18 cellular contexts compared by ENCODE assay signal in genomic region chr7:31785081-31785480, GRCh38.
A peak's percentile ranks its signal among the peaks of the same experiment; 100 is the strongest.
DNase-seq lines count a peak whose midpoint lies in the region; ATAC-seq and TF ChIP-seq lines count a peak whose summit lies in the region.
"Had no signal": no experiment of that assay in that cellular context is flagged by ENCODE, and none has a peak within 500 bp of the region (broad histone marks: within the 10 kb centered on the region; RNA-seq: fewer than 3 reads in every experiment).

No MANE protein-coding gene starts in this region.

- intact Hi-C loops in IMR-90 (cut with micrococcal nuclease) = loop anchor here (10.0 kb wide), 1 partner anchor 380 kb away; no protein-coding TSS in a partner anchor

- no peak for TF ChIP-seq RAD21 in IMR-90 (IDR thresholded peaks at IDR 0.05; ENCODE audit: low read length)
- TF ChIP-seq RAD21 in SK-N-SH (IDR thresholded peaks at IDR 0.05; ENCODE audit: low read length) = no peak

- TF ChIP-seq EP300 in SK-N-SH (IDR thresholded peaks at IDR 0.05; ENCODE audit: borderline replicate concordance in 1 of 2, low read depth in 1 of 2, low read length in 1 of 2) = no peak

- peak overlapping the region; percentile 59 for H3K27ac Mint-ChIP-seq in osteocyte (ENCODE audit: unreplicated experiment)
- H3K27ac Mint-ChIP-seq: CD14-positive monocyte had no signal

- no peak overlapping the region for H3K4ac ChIP-seq in IMR-90 (ENCODE audit: low read depth, low read length)

- BruUV-seq in IMR-90 (replicated peaks; lab: Mats Ljungman, UMichigan) = no TSS peak

- no peaks in the 10 kb centered on the region for H3K36me3 ChIP-seq in IMR-90 (ENCODE audit: control insufficient read depth, insufficient read depth, low read length)
- H3K36me3 ChIP-seq in adipocyte (ENCODE audit: control insufficient read depth, insufficient read depth, low read length, severe bottlenecking) = peaks cover 3% of the 10 kb centered on the region
- peaks cover 0 to 2% of the 10 kb centered on the region in 2 experiments for H3K36me3 ChIP-seq in SK-N-SH (replicated peaks in 1 of 2; ENCODE audit: control insufficient read depth in 1 of 2, insufficient read depth in 2 of 2, low read length in 1 of 2)

- H3K9ac ChIP-seq in IMR-90 (ENCODE audit: low read depth, low read length) = no peak overlapping the region
- no peak overlapping the region for H3K9ac ChIP-seq in adipocyte (ENCODE audit: low read length)
- no peak overlapping the region for H3K9ac ChIP-seq in SK-N-SH
- H3K9ac ChIP-seq: KMS-11 had no signal

- H4K5ac ChIP-seq in IMR-90 (ENCODE audit: low read depth, low read length) = no peak overlapping the region; the same call in 1 of the 2 replicates

- POLR2A ChIA-PET in IMR-90 (lab: Charles Lee; ENCODE audit: unreplicated experiment) (no interaction called here), SK-N-SH (lab: Yijun Ruan, JAX) (no interaction called here)

- H2BK20ac ChIP-seq in IMR-90 (ENCODE audit: low read depth, low read length) = no peak overlapping the region

- no peaks in the 10 kb centered on the region for H3K9me3 Mint-ChIP-seq in osteocyte (ENCODE audit: unreplicated experiment)

- TF ChIP-seq POLR2A in IMR-90 (IDR thresholded peaks at IDR 0.05; ENCODE audit: low read depth, low read length) = no peak

- no peaks in the 10 kb centered on the region for H3K79me2 ChIP-seq in SK-N-SH (ENCODE audit: insufficient read depth)

- H2AFZ ChIP-seq in IMR-90 (replicated peaks; ENCODE audit: low read length, poor library complexity) (no peak overlapping the region), SK-N-SH (ENCODE audit: low read depth) (no peak overlapping the region)
- H2AFZ ChIP-seq: PC-9 had no signal

- H3K27ac ChIP-seq in IMR-90 (ENCODE audit: insufficient read depth, low read length) (no peak overlapping the region), SK-N-SH (ENCODE audit: low read depth in 2 of 2, low read length in 1 of 2) (no peak overlapping the region)
- H3K27ac ChIP-seq: KMS-11, PC-9 had no signal

- H3K4me1 ChIP-seq in IMR-90 (ENCODE audit: control insufficient read depth, insufficient read depth, low read length) = peaks cover 6% of the 10 kb centered on the region; the same call in 1 of the 2 replicates
- H3K4me1 ChIP-seq in adipocyte (ENCODE audit: control insufficient read depth, insufficient read depth, low read length) = peaks cover 43% of the 10 kb centered on the region
- no peaks in the 10 kb centered on the region for H3K4me1 ChIP-seq in SK-N-SH (ENCODE audit: control insufficient read depth in 1 of 2, insufficient read depth in 2 of 2, low read depth in 1 of 2, low read length in 1 of 2)
- H3K4me1 ChIP-seq: Caco-2 had no signal

- H3K27me3 ChIP-seq in IMR-90 (ENCODE audit: control insufficient read depth, insufficient read depth, low read length) (no peaks in the 10 kb centered on the region), adipocyte (replicated peaks; ENCODE audit: control insufficient read depth, insufficient read depth, low read length) (no peaks in the 10 kb centered on the region), SK-N-SH (ENCODE audit: insufficient read depth) (no peaks in the 10 kb centered on the region)

- peak; percentile 14 for DNase-seq in Ammon's horn (ENCODE audit: low spot score)
- no peak for DNase-seq in IMR-90
- DNase-seq in adipocyte (ENCODE audit: low read depth) = peak; percentile 7
- DNase-seq in osteocyte (ENCODE audit: extremely low spot score, unreplicated experiment) = no peak
- no peak for DNase-seq in SK-N-SH
- DNase-seq in stimulated activated naive CD4-positive, alpha-beta T cell treated with Interleukin-2 at 50 U/mL for 16 hours (lab: John Stamatoyannopoulos, UW) = no peak
- DNase-seq: Caco-2, DMS79, HCEC 1CT, NCI-H1048, NCI-H146, NCI-H2107, NCI-H345, NCI-H69, PC-9 had no signal

- H3K4me3 ChIP-seq in IMR-90 (ENCODE audit: insufficient read depth, low read depth, low read length) = no peak overlapping the region
- H3K4me3 ChIP-seq in adipocyte (ENCODE audit: low read length) = no peak overlapping the region
- H3K4me3 ChIP-seq in SK-N-SH (ENCODE audit: low read depth in 2 of 2, low read length in 1 of 2) = no peak overlapping the region
- H3K4me3 ChIP-seq: PC-9 had no signal

- no peaks in the 10 kb centered on the region for H3K9me2 ChIP-seq in SK-N-SH

- no peak overlapping the region for H3K4me3 Mint-ChIP-seq in osteocyte (ENCODE audit: unreplicated experiment)
- H3K4me3 Mint-ChIP-seq: CD14-positive monocyte had no signal

- in situ Hi-C loops in IMR-90 (cut with MboI; ENCODE audit: low sequenced_read_pairs) = no loop called here

- H3K4me1 Mint-ChIP-seq in osteocyte (ENCODE audit: unreplicated experiment) = peaks cover 59% of the 10 kb centered on the region
- H3K4me1 Mint-ChIP-seq: CD14-positive monocyte had no signal

- H3K56ac ChIP-seq in IMR-90 (ENCODE audit: extremely low read depth, insufficient read depth, low read length) = no peak overlapping the region

- H2AK9ac ChIP-seq in IMR-90 (replicated peaks; ENCODE audit: low read depth, low read length, poor library complexity) = no peak overlapping the region

- no peaks in the 10 kb centered on the region for H3K79me1 ChIP-seq in IMR-90 (ENCODE audit: low read depth in 1 of 2, low read length in 2 of 2)

- no peak for TF ChIP-seq CTCF in IMR-90 (conservative IDR thresholded peaks at IDR 0.05; ENCODE audit: low read depth, low read length)
- TF ChIP-seq CTCF in osteocyte (IDR thresholded peaks at IDR 0.05) = no peak
- TF ChIP-seq CTCF in SK-N-SH (IDR thresholded peaks at IDR 0.05) = no peak

- no peaks in the 10 kb centered on the region for H3F3A ChIP-seq in SK-N-SH (replicated peaks; ENCODE audit: insufficient read depth)

- peaks cover 5% of the 10 kb centered on the region; the same call in 1 of the 2 replicates for H3K9me1 ChIP-seq in IMR-90 (ENCODE audit: insufficient read depth, low read length)

- H3K4me2 ChIP-seq in IMR-90 (ENCODE audit: low read depth, low read length) = no peak overlapping the region
- H3K4me2 ChIP-seq in SK-N-SH = no peak overlapping the region
- H3K4me2 ChIP-seq: KMS-11, PC-9 had no signal

- no peak overlapping the region for H2BK5ac ChIP-seq in IMR-90 (ENCODE audit: low read depth, low read length, poor library complexity, severe bottlenecking)

- H3K18ac ChIP-seq in IMR-90 (ENCODE audit: low read depth, low read length) = no peak overlapping the region

- H2BK15ac ChIP-seq in IMR-90 (ENCODE audit: low read depth, low read length) = no peak overlapping the region

- H4K91ac ChIP-seq in IMR-90 (ENCODE audit: insufficient read depth, low read depth, low read length) = peak overlapping the region; percentile 20; the same call in 1 of the 2 replicates

- H3K36me3 Mint-ChIP-seq in osteocyte (ENCODE audit: unreplicated experiment) = peaks cover 25% of the 10 kb centered on the region
- H3K36me3 Mint-ChIP-seq: CD14-positive monocyte had no signal

- ATAC-seq in IMR-90 (ENCODE audit: low read depth) (no peak), GM18858 (IDR thresholded peaks at IDR 0.05; ENCODE audit: unreplicated experiment) (no peak)

- H4K8ac ChIP-seq in IMR-90 (ENCODE audit: low read depth in 2 of 2, low read length in 2 of 2) = no peak overlapping the region

- dilution Hi-C loops in IMR-90 (cut with HindIII; ENCODE audit: low sequenced_read_pairs, unreplicated experiment) = no loop called here

- H2BK120ac ChIP-seq in IMR-90 (ENCODE audit: low read depth, low read length) = no peak overlapping the region

- no peak overlapping the region for H3K23ac ChIP-seq in IMR-90 (ENCODE audit: low read depth, low read length)

- H4K20me1 ChIP-seq in IMR-90 (ENCODE audit: insufficient read depth, low read length) (no peaks in the 10 kb centered on the region), SK-N-SH (ENCODE audit: insufficient read depth) (no peaks in the 10 kb centered on the region)

- CTCF ChIA-PET in IMR-90 (lab: Yijun Ruan, JAX) = no interaction called here
- CTCF ChIA-PET in SK-N-SH (lab: Yijun Ruan, JAX) = no interaction called here

- no peak overlapping the region for H2AK5ac ChIP-seq in IMR-90 (ENCODE audit: low read depth, low read length)

- WGBS in IMR-90 (ENCODE audit: extremely low coverage in 2 of 2, insufficient read length in 1 of 2), 2 experiments = no CpG with 5 or more reads among the region's 2 CpGs
- WGBS in SK-N-SH (ENCODE audit: low lambda C conversion rate) = 13% methylated on average over 2 of the region's 2 CpGs

- no peaks in the 10 kb centered on the region for H3K27me3 Mint-ChIP-seq in osteocyte (ENCODE audit: unreplicated experiment)

- H3K9me3 ChIP-seq in IMR-90 (ENCODE audit: control insufficient read depth, insufficient read depth, low read length) (no peaks in the 10 kb centered on the region), adipocyte (ENCODE audit: control insufficient read depth, low read length) (no peaks in the 10 kb centered on the region), SK-N-SH (no peaks in the 10 kb centered on the region)
- H3K9me3 ChIP-seq: Caco-2 had no signal

- no peak overlapping the region for H3K14ac ChIP-seq in IMR-90 (replicated peaks; ENCODE audit: low read depth, low read length)

TF ChIP-seq in IMR-90, 13 proteins besides CTCF, POLR2A, EP300 and RAD21 (continues in another document):
- TF ChIP-seq RCOR1 (IDR thresholded peaks at IDR 0.05; ENCODE audit: insufficient replicate concordance, low read length) (no peak), NFE2L2 (IDR thresholded peaks at IDR 0.05; ENCODE audit: low read depth, low read length) (no peak), FOS (IDR thresholded peaks at IDR 0.05; ENCODE audit: low read depth, low read length) (no peak), MAFK (IDR thresholded peaks at IDR 0.05; ENCODE audit: low read depth, low read length) (no peak), USF2 (IDR thresholded peaks at IDR 0.05; ENCODE audit: low read depth, low read length) (no peak)

TF ChIP-seq in SK-N-SH, 30 proteins besides CTCF, POLR2A, EP300 and RAD21 (continues in another document):
- TF ChIP-seq ZBTB33 (IDR thresholded peaks at IDR 0.05; ENCODE audit: borderline replicate concordance, low read depth) (no peak), GATA2 (CRISPR knock-in tag; IDR thresholded peaks at IDR 0.05) (no peak), ELF1 (IDR thresholded peaks at IDR 0.05) (no peak), MXI1 (IDR thresholded peaks at IDR 0.05; ENCODE audit: low read depth, low read length) (no peak)

Comparison
In these comparisons a context has a peak if more than half of its experiments do, and no peak if none do; other contexts are left out.
1. DNase-seq: peak in Ammon's horn (single experiment) and adipocyte (single experiment); none in IMR-90 (single experiment), osteocyte (single experiment), SK-N-SH (single experiment) and stimulated activated naive CD4-positive, alpha-beta T cell treated with Interleukin-2 at 50 U/mL for 16 hours (single experiment).